Comparison of ENCODE assay signal across 1 cellular context in genomic region chr2:190858817-190859216, GRCh38.
TF ChIP-seq lines count a peak whose summit lies in the region.

No MANE protein-coding gene starts in this region.

TF ChIP-seq in WTC11, 78 proteins besides CTCF, POLR2A, EP300 and RAD21 (continued from another document):
- TF ChIP-seq ZNF281 (CRISPR knock-in tag; IDR thresholded peaks at IDR 0.05) (no peak), GABPB1 (CRISPR knock-in tag; IDR thresholded peaks at IDR 0.05) (no peak), ZNF512 (CRISPR knock-in tag; IDR thresholded peaks at IDR 0.05; ENCODE audit: borderline replicate concordance) (no peak), STAT6 (CRISPR knock-in tag; conservative IDR thresholded peaks at IDR 0.05; ENCODE audit: low read depth) (no peak), FOXK1 (CRISPR knock-in tag; IDR thresholded peaks at IDR 0.05) (no peak), USF1 (CRISPR knock-in tag; IDR thresholded peaks at IDR 0.05) (no peak), ZSCAN18 (CRISPR knock-in tag; IDR thresholded peaks at IDR 0.05) (no peak)
